8 cellular contexts compared by ENCODE assay signal in the genomic region with DNA sequence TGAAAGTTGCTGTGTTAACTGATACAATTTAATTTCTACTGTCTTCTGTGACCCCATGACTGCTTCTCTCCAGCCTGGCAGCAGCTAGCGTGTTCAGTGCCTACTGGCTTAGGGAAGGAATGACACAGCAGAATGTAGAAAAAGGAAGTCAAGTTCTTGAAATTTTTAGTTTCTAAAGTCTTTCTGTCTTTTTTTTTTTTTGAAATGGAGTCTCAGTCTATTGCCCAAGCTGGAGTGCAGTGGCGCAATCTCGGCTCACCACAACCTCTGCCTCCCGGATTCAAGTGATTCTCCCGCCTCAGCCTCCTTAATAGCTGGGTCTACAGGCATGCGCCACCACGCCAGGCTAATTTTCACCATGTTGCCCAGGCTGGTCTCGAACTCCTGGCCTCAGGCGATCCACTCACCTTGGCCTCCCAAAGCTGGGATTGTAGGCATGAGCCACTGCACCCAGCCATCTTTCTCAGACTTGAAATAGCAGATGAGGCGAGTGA. TPM values are rescaled to one million over a fixed set of nuclear protein-coding genes. Genes with fewer than 3 reads are reported as not detected.
DNase-seq lines count a peak whose midpoint lies in the region; ATAC-seq, FAIRE-seq and TF ChIP-seq lines count a peak whose summit lies in the region.

No MANE protein-coding gene starts in this region.

- no peaks in the 10 kb centered on the region for H3K79me2 ChIP-seq in K562 (ENCODE audit: control insufficient read depth, insufficient read depth, low read length)

- H3K9me3 ChIP-seq in K562 (replicated peaks; ENCODE audit: control insufficient read depth, insufficient read depth, low read depth, low read length) (no peaks in the 10 kb centered on the region), SJCRH30 (replicated peaks) (no peaks in the 10 kb centered on the region)

- CTCF ChIA-PET in K562 (lab: Yijun Ruan, JAX; ENCODE audit: low intra/inter-chr PET ratio), result no interaction called here

- no peak for TF ChIP-seq RAD21 in K562 (CRISPR knock-in tag; conservative IDR thresholded peaks at IDR 0.05 in 1 of 2, IDR thresholded peaks at IDR 0.05 in 1 of 2)

- no peak overlapping the region for H3K4me3 ChIP-seq in K562
- no peak overlapping the region for H3K4me3 ChIP-seq in SJCRH30

- intact Hi-C loops in K562 (cut with micrococcal nuclease), result no loop called here

- H3K9ac ChIP-seq in K562 (ENCODE audit: insufficient read depth in 1 of 2, low read depth in 2 of 2, low read length in 2 of 2), result no peak overlapping the region

- no peaks in the 10 kb centered on the region for H3K9me3 Mint-ChIP-seq in naive B cell

- no peaks in the 10 kb centered on the region for H4K20me1 ChIP-seq in K562 (replicated peaks; ENCODE audit: control insufficient read depth, insufficient read depth, low read length)

- WGBS in K562 (ENCODE audit: insufficient coverage, low coverage, missing lambda C conversion rate), result 52% methylated on average over 8 of the region's 10 CpGs

- no peaks in the 10 kb centered on the region for H3K27me3 ChIP-seq in K562 (ENCODE audit: control insufficient read depth in 2 of 2, insufficient read depth in 2 of 2, low read length in 2 of 2)
- H3K27me3 ChIP-seq in SJCRH30, result no peaks in the 10 kb centered on the region

- H3K27ac Mint-ChIP-seq in naive B cell, result peak overlapping the region; percentile 66 to 93 (median 89)

- peak overlapping the region; percentile 17; the same call in 1 of the 2 replicates for H2AFZ ChIP-seq in K562 (ENCODE audit: low read depth, low read length)

- H3K4me1 ChIP-seq in K562 (replicated peaks in 1 of 2; ENCODE audit: control insufficient read depth in 2 of 2, insufficient read depth in 2 of 2, low read length in 2 of 2) (peaks cover 4 to 20% of the 10 kb centered on the region in 2 experiments; a peak in 4 of 5 replicates), SJCRH30 (no peaks in the 10 kb centered on the region)

- no peak for TF ChIP-seq EP300 in K562 (IDR thresholded peaks at IDR 0.05; ENCODE audit: low read length)

- in situ Hi-C loops in K562 (cut with MboI), result no loop called here

- DNase-seq in M059J (ENCODE audit: low read depth) (peak; percentile 29), K562 (ENCODE audit: extremely low read depth in 1 of 4, low spot score in 3 of 4) (peak in 1 of 4 experiments; percentile 12), naive B cell (peak; percentile 64), DMS53 (lab: John Stamatoyannopoulos, UW) (no peak), SJCRH30 (no peak), DMS153 treated with DMSO at 0.1 percent for 48 hours (lab: John Stamatoyannopoulos, UW; ENCODE audit: unreplicated experiment) (no peak), urothelium cell line (ENCODE audit: low spot score) (no peak)

- no peak overlapping the region for H3K4me2 ChIP-seq in K562 (ENCODE audit: insufficient read depth, low read length)

- H3K4me3 Mint-ChIP-seq in naive B cell, result peak overlapping the region in 7 of 8 donors; percentile 1 to 81 (median 49)

- no TSS peak for BruUV-seq in K562 (replicated peaks; lab: Mats Ljungman, UMichigan)

- no peaks in the 10 kb centered on the region for H3K36me3 Mint-ChIP-seq in naive B cell

- H3K4me1 Mint-ChIP-seq in naive B cell, result peaks cover 34 to 47% (median 46%) of the 10 kb centered on the region in 3 donors

- ATAC-seq in GM18519 (IDR thresholded peaks at IDR 0.05; ENCODE audit: low FRiP score, unreplicated experiment) (peak; percentile 39), K562 (no peak; the same call in 2 of the 3 replicates), naive B cell (ENCODE audit: low read depth in 2 of 2) (peak; percentile 50 to 58)

- H3K27me3 Mint-ChIP-seq in naive B cell, result no peaks in the 10 kb centered on the region

- FAIRE-seq in K562 (lab: Jason Lieb, UNC), result peak; percentile 15
- FAIRE-seq in urothelium cell line (lab: Jason Lieb, UNC), result no peak

- H3K27ac ChIP-seq in K562 (ENCODE audit: extremely low read depth, low read depth, low read length) (peak overlapping the region; percentile 20; the same call in 1 of the 3 replicates), SJCRH30 (no peak overlapping the region)

- TF ChIP-seq POLR2A in K562 (conservative IDR thresholded peaks at IDR 0.05), result no peak

- H3K36me3 ChIP-seq in K562 (ENCODE audit: control insufficient read depth, insufficient read depth, low read length), result no peaks in the 10 kb centered on the region
- H3K36me3 ChIP-seq in SJCRH30, result no peaks in the 10 kb centered on the region

- H3K9me1 ChIP-seq in K562 (ENCODE audit: control insufficient read depth, insufficient read depth, low read length), result no peaks in the 10 kb centered on the region

- POLR2A ChIA-PET in K562 (lab: Yijun Ruan, JAX), result interaction anchor here (0.9 to 1.7 kb wide), 3 partner anchors 8 to 23 kb away, joined by 4 to 5 read pairs (median 4); no protein-coding TSS in a partner anchor

- no peak for TF ChIP-seq CTCF in K562 (IDR thresholded peaks at IDR 0.05 in 2 of 3, conservative IDR thresholded peaks at IDR 0.05 in 1 of 3; ENCODE audit: insufficient read depth in 2 of 3, low read depth in 1 of 3, low read length in 3 of 3)

TF ChIP-seq in K562, 482 proteins besides CTCF, POLR2A, EP300 and RAD21 (continues in another document):
- peak; percentile 89 for TF ChIP-seq NFE2 (IDR thresholded peaks at IDR 0.05; ENCODE audit: low read depth)

RNA-seq across cellular contexts. Expression of a gene that starts 32.4 kb away (rescaled TPM):
- total RNA-seq in M059J (2014; rRNA removed; shearing (Covaris generic)), result 303 and 326 TPM in 2 replicates
- total RNA-seq in K562 (2011; cell fraction: chromatin; rRNA removed; ENCODE audit: low replicate concordance), result 22.6 and 31.4 TPM in 2 replicates
- 19.6 and 20.3 TPM in 2 replicates for total RNA-seq in K562 (2011; cell fraction: nucleolus; rRNA removed)
- total RNA-seq in K562 (2011; cell fraction: nucleoplasm; rRNA removed), result 42.7 and 76.0 TPM in 2 replicates
- total RNA-seq in K562 (2014; rRNA removed) (73.4 and 76.2 TPM in 2 replicates), K562 (2014; rRNA removed; fragmentation: Illumina TruSeq; extraction: Trizol) (62.3 and 68.0 TPM in 2 replicates), K562 (2015; rRNA removed; fragmentation: Illumina TruSeq; extraction: Trizol) (61.5 and 67.1 TPM in 2 replicates), K562 (2021) (50.7 and 53.8 TPM in 2 replicates)
- polyA plus RNA-seq in K562 (2011; rRNA removed) (86.1 and 102 TPM in 2 replicates), K562 (2014; fragmentation: Illumina TruSeq; extraction: Trizol) (80.3 and 82.7 TPM in 2 replicates), K562 (2014; fragmentation: Nextera tagmentation; extraction: Ambion mirVana) (10 to 100 TPM; 21.8 to 30.7 TPM), K562 (2014; rRNA removed) (71.1 and 104 TPM in 2 replicates), naive B cell (ENCODE audit: low read depth in 6 of 6) (100 to 1,000 TPM; 201 to 343 (median 245) TPM)
- 69.4 and 114 TPM in 2 replicates for polyA plus RNA-seq in K562 (2011; cell fraction: cytosol; rRNA removed)
- 32.8 and 53.9 TPM in 2 replicates for polyA plus RNA-seq in K562 (2011; cell fraction: nucleus; rRNA removed)
- 64.6 and 69.2 TPM in 2 replicates for polyA plus RNA-seq in K562 (2012)
- polyA minus RNA-seq in K562 (2011; rRNA and poly(A)+ RNA removed), result 34.2 and 44.7 TPM in 2 replicates
- 22.7 and 31.1 TPM in 2 replicates for polyA minus RNA-seq in K562 (2011; cell fraction: cytosol; rRNA and poly(A)+ RNA removed)
- polyA minus RNA-seq in K562 (2011; cell fraction: nucleus; rRNA and poly(A)+ RNA removed), result 7.5 and 15.0 TPM in 2 replicates
- total RNA-seq in SJCRH30 (2014; rRNA removed; shearing (Covaris generic)), result 162 and 165 TPM in 2 replicates

RNA-seq across cellular contexts. Expression of a gene that starts 39.3 kb away (rescaled TPM):
- 800 and 803 TPM in 2 replicates for total RNA-seq in M059J (2014; rRNA removed; shearing (Covaris generic))
- total RNA-seq in K562 (2011; cell fraction: chromatin; rRNA removed; ENCODE audit: low replicate concordance), result 32.9 and 36.9 TPM in 2 replicates
- 46.0 and 52.1 TPM in 2 replicates for total RNA-seq in K562 (2011; cell fraction: nucleolus; rRNA removed)
- total RNA-seq in K562 (2011; cell fraction: nucleoplasm; rRNA removed), result 33.4 and 36.0 TPM in 2 replicates
- total RNA-seq in K562 (2014; rRNA removed), result 213 and 229 TPM in 2 replicates
- total RNA-seq in K562 (2014; rRNA removed; fragmentation: Illumina TruSeq; extraction: Trizol), result 291 and 319 TPM in 2 replicates
- total RNA-seq in K562 (2015; rRNA removed; fragmentation: Illumina TruSeq; extraction: Trizol), result 283 and 298 TPM in 2 replicates
- total RNA-seq in K562 (2021), result 227 and 251 TPM in 2 replicates
- 298 and 318 TPM in 2 replicates for polyA plus RNA-seq in K562 (2011; rRNA removed)
- 450 and 565 TPM in 2 replicates for polyA plus RNA-seq in K562 (2011; cell fraction: cytosol; rRNA removed)
- polyA plus RNA-seq in K562 (2011; cell fraction: nucleus; rRNA removed), result 86.9 and 141 TPM in 2 replicates
- polyA plus RNA-seq in K562 (2012), result 224 and 242 TPM in 2 replicates
- polyA plus RNA-seq in K562 (2014; fragmentation: Illumina TruSeq; extraction: Trizol), result 254 and 287 TPM in 2 replicates
- 100 to 1,000 TPM; 352 to 390 TPM for polyA plus RNA-seq in K562 (2014; fragmentation: Nextera tagmentation; extraction: Ambion mirVana)
- polyA plus RNA-seq in K562 (2014; rRNA removed), result 286 and 294 TPM in 2 replicates
- 272 and 279 TPM in 2 replicates for polyA minus RNA-seq in K562 (2011; rRNA and poly(A)+ RNA removed)
- 236 and 281 TPM in 2 replicates for polyA minus RNA-seq in K562 (2011; cell fraction: cytosol; rRNA and poly(A)+ RNA removed)
- 36.2 and 75.8 TPM in 2 replicates for polyA minus RNA-seq in K562 (2011; cell fraction: nucleus; rRNA and poly(A)+ RNA removed)
- 10 to 100 TPM; 33.4 to 43.0 (median 39.0) TPM for polyA plus RNA-seq in naive B cell (ENCODE audit: low read depth in 6 of 6)
- 431 and 450 TPM in 2 replicates for total RNA-seq in SJCRH30 (2014; rRNA removed; shearing (Covaris generic))

RNA-seq across cellular contexts. Expression of a gene that starts 46.4 kb away (rescaled TPM):
- 25.8 and 42.0 TPM in 2 replicates for total RNA-seq in M059J (2014; rRNA removed; shearing (Covaris generic))
- 41.3 and 44.5 TPM in 2 replicates for total RNA-seq in K562 (2011; cell fraction: chromatin; rRNA removed; ENCODE audit: low replicate concordance)
- total RNA-seq in K562 (2011; cell fraction: nucleolus; rRNA removed), result 19.3 and 21.8 TPM in 2 replicates
- total RNA-seq in K562 (2011; cell fraction: nucleoplasm; rRNA removed), result 30.9 and 45.0 TPM in 2 replicates
- total RNA-seq in K562 (2014; rRNA removed) (6.2 and 6.4 TPM in 2 replicates), K562 (2014; rRNA removed; fragmentation: Illumina TruSeq; extraction: Trizol) (13.6 and 15.5 TPM in 2 replicates), K562 (2015; rRNA removed; fragmentation: Illumina TruSeq; extraction: Trizol) (10.5 TPM in 2 replicates), K562 (2021) (20.3 and 21.8 TPM in 2 replicates)
- polyA plus RNA-seq in K562 (2011; rRNA removed) (46.4 and 57.7 TPM in 2 replicates), K562 (2014; fragmentation: Illumina TruSeq; extraction: Trizol) (15.5 and 19.0 TPM in 2 replicates), K562 (2014; fragmentation: Nextera tagmentation; extraction: Ambion mirVana) (10 to 100 TPM in 1 of 2 experiments, 1 to 10 TPM in 1; 8.7 to 12.2 TPM), K562 (2014; rRNA removed) (8.2 and 11.7 TPM in 2 replicates), naive B cell (ENCODE audit: low read depth in 6 of 6) (10 to 100 TPM; 41.0 to 73.4 (median 50.4) TPM)
- 16.8 and 46.9 TPM in 2 replicates for polyA plus RNA-seq in K562 (2011; cell fraction: cytosol; rRNA removed)
- 36.9 and 101 TPM in 2 replicates for polyA plus RNA-seq in K562 (2011; cell fraction: nucleus; rRNA removed)
- polyA plus RNA-seq in K562 (2012), result 7.8 and 9.2 TPM in 2 replicates
- 36.8 and 50.8 TPM in 2 replicates for polyA minus RNA-seq in K562 (2011; rRNA and poly(A)+ RNA removed)
- 8.2 and 9.3 TPM in 2 replicates for polyA minus RNA-seq in K562 (2011; cell fraction: cytosol; rRNA and poly(A)+ RNA removed)
- 7.0 and 17.4 TPM in 2 replicates for polyA minus RNA-seq in K562 (2011; cell fraction: nucleus; rRNA and poly(A)+ RNA removed)
- total RNA-seq in SJCRH30 (2014; rRNA removed; shearing (Covaris generic)), result 29.1 and 30.1 TPM in 2 replicates

Comparison
In these comparisons a context has a peak if more than half of its experiments do, and no peak if none do; other contexts are left out.
1. DNase-seq: peak in M059J (single experiment) and naive B cell (single experiment); none in DMS53 (single experiment), SJCRH30 (0 of 2), DMS153 treated with DMSO at 0.1 percent for 48 hours (single experiment) and urothelium cell line (single experiment).